ENCODE assay signal across 9 cellular contexts in genomic region chr2:96404446-96405373, GRCh38.
DNase-seq lines count a peak whose midpoint lies in the region; ATAC-seq and TF ChIP-seq lines count a peak whose summit lies in the region.
"Had no signal": no experiment of that assay in that cellular context is flagged by ENCODE, and none has a peak within 500 bp of the region (broad histone marks: within the 10 kb centered on the region; RNA-seq: fewer than 3 reads in every experiment).

No MANE protein-coding gene starts in this region.

- no peak for TF ChIP-seq POLR2A in upper lobe of left lung (IDR thresholded peaks at IDR 0.05)

- WGBS in upper lobe of left lung, 2 donors = 57 to 58% methylated on average over 5 to 13 of the region's 13 CpGs

- H3K36me3 ChIP-seq in upper lobe of left lung = no peaks in the 10 kb centered on the region
- no peaks in the 10 kb centered on the region for H3K36me3 ChIP-seq in effector memory CD4-positive, alpha-beta T cell (ENCODE audit: control insufficient read depth, insufficient read depth, low read length)

- no peak for TF ChIP-seq CTCF in upper lobe of left lung (IDR thresholded peaks at IDR 0.05)

- H3K9me3 ChIP-seq in upper lobe of left lung = no peaks in the 10 kb centered on the region
- no peaks in the 10 kb centered on the region for H3K9me3 ChIP-seq in effector memory CD4-positive, alpha-beta T cell (ENCODE audit: control insufficient read depth, low read length)

- peaks cover 7 to 37% (median 18%) of the 10 kb centered on the region in 4 donors for H3K4me1 ChIP-seq in upper lobe of left lung
- peaks cover 21% of the 10 kb centered on the region for H3K4me1 ChIP-seq in effector memory CD4-positive, alpha-beta T cell (ENCODE audit: control insufficient read depth, insufficient read depth, low read length, poor library complexity, severe bottlenecking)

- no peak for ATAC-seq in upper lobe of left lung (ENCODE audit: low FRiP score in 2 of 2)

- no peak overlapping the region for H3K27ac ChIP-seq in upper lobe of left lung
- no peak overlapping the region for H3K27ac ChIP-seq in effector memory CD4-positive, alpha-beta T cell (ENCODE audit: insufficient read depth, low read length, poor library complexity, severe bottlenecking)

- no peak overlapping the region for H3K4me3 ChIP-seq in upper lobe of left lung
- no peak overlapping the region for H3K4me3 ChIP-seq in effector memory CD4-positive, alpha-beta T cell (ENCODE audit: insufficient read depth, low read depth, low read length, poor library complexity, severe bottlenecking)

- DNase-seq in NCI-H82 (lab: John Stamatoyannopoulos, UW) (peak; percentile 28), NCI-H82 treated with DMSO at 0.1 percent for 48 hours (lab: John Stamatoyannopoulos, UW; ENCODE audit: unreplicated experiment) (no peak), SHP77 (lab: John Stamatoyannopoulos, UW) (peak; percentile 79 to 91), left kidney (ENCODE audit: low read depth, low spot score) (peak; percentile 41), upper lobe of left lung (peak; percentile 57 to 68)
- no peak for DNase-seq in central memory CD4-positive, alpha-beta T cell
- no peak for DNase-seq in activated CD4-positive, CD25-positive, alpha-beta regulatory T cell treated with anti-CD3 and anti-CD28 coated beads, Interleukin-2, amount 50 U/mL, for 72 hours
- no peak for DNase-seq in effector memory CD4-positive, alpha-beta T cell
- DNase-seq: NCI-H1930 had no signal

- no peaks in the 10 kb centered on the region for H3K27me3 ChIP-seq in upper lobe of left lung
- H3K27me3 ChIP-seq in effector memory CD4-positive, alpha-beta T cell (replicated peaks; ENCODE audit: control insufficient read depth, insufficient read depth, low read length, poor library complexity, severe bottlenecking) = no peaks in the 10 kb centered on the region

- TF ChIP-seq EP300 in upper lobe of left lung (IDR thresholded peaks at IDR 0.05) = no peak

Comparison
In these comparisons a context has a peak if more than half of its experiments do, and no peak if none do; other contexts are left out.
1. DNase-seq: peak in NCI-H82 (single experiment), SHP77 (2 of 2), left kidney (single experiment) and upper lobe of left lung (2 of 2); none in NCI-H82 treated with DMSO at 0.1 percent for 48 hours (single experiment), central memory CD4-positive, alpha-beta T cell (single experiment), activated CD4-positive, CD25-positive, alpha-beta regulatory T cell treated with anti-CD3 and anti-CD28 coated beads, Interleukin-2, amount 50 U/mL, for 72 hours (single experiment) and effector memory CD4-positive, alpha-beta T cell (0 of 3).